In the genomic region with DNA sequence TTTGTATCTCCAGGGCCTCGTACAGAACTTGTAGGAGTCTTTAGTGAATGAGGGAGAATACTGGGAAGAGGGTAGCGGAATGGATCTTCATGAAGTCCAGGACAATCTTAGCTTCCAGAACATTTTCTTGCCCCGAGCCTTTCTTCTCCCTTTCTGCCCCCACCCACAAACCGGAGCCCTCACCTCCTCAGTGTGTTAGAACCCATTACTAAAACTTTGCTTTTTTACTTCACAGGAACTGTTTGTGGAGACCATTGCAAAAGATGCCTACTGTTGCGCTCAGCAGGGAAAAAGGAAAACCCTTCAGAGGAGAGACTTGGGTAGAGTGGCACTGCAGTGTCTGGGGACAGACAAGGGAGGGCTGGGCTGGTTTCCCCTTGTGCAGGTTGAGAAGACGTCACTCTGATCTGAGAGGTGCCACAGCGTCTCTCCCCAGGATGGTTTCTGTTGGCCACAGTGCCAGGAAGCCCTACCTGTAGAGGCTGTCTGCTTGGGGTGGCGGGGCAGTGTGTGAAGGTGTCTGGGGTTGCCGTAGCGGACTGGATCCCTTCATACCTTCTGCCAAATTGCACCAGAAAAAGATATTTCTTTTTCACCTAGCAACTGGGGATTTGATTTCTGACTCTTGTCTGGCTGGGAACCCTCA, we compare ENCODE assay signal across 8 cellular contexts. TPM values are rescaled to one million over a fixed set of nuclear protein-coding genes. Genes with fewer than 3 reads are reported as not detected.
DNase-seq lines count a peak whose midpoint lies in the region; ATAC-seq and TF ChIP-seq lines count a peak whose summit lies in the region.

No MANE protein-coding gene starts in this region.

- H4K20me1 ChIP-seq in smooth muscle cell (ENCODE audit: low read depth) = no peaks in the 10 kb centered on the region

- H3K27me3 ChIP-seq in HL-60 (ENCODE audit: insufficient read depth, poor library complexity, severe bottlenecking) = no peaks in the 10 kb centered on the region
- H3K27me3 ChIP-seq in smooth muscle cell (ENCODE audit: low read depth) = no peaks in the 10 kb centered on the region

- no peaks in the 10 kb centered on the region for H3K79me2 ChIP-seq in smooth muscle cell (ENCODE audit: low read depth)

- peaks cover 6% of the 10 kb centered on the region for H3K4me1 ChIP-seq in smooth muscle cell (ENCODE audit: low read depth)

- H2AFZ ChIP-seq in smooth muscle cell (ENCODE audit: low read depth) = peak overlapping the region; percentile 84

- H3K9ac ChIP-seq in smooth muscle cell (ENCODE audit: low read depth) = no peak overlapping the region

- TF ChIP-seq CTCF in HL-60 (IDR thresholded peaks at IDR 0.05; ENCODE audit: insufficient read depth, low read length) = no peak
- TF ChIP-seq CTCF in WI38 (IDR thresholded peaks at IDR 0.05; ENCODE audit: low read depth, low read length) = no peak
- no peak for TF ChIP-seq CTCF in fibroblast of villous mesenchyme (IDR thresholded peaks at IDR 0.05; ENCODE audit: insufficient read depth, low read depth, low read length)
- TF ChIP-seq CTCF in smooth muscle cell (IDR thresholded peaks at IDR 0.05; ENCODE audit: borderline replicate concordance, insufficient read depth, poor library complexity, severe bottlenecking) = no peak

- peaks cover 6% of the 10 kb centered on the region for H3K36me3 ChIP-seq in smooth muscle cell (ENCODE audit: low read depth)

- peak overlapping the region; percentile 95 for H3K27ac ChIP-seq in HL-60 (replicated peaks)
- peak overlapping the region; percentile 92 for H3K27ac ChIP-seq in smooth muscle cell (ENCODE audit: low read depth)

- peak overlapping the region; percentile 85 for H3K4me2 ChIP-seq in smooth muscle cell

- ATAC-seq in HG03571 (IDR thresholded peaks at IDR 0.05; ENCODE audit: unreplicated experiment) = no peak

- WGBS in smooth muscle cell (ENCODE audit: low lambda C conversion rate) = 91% methylated on average over 10 of the region's 10 CpGs

- DNase-seq in HL-60 (ENCODE audit: low read depth in 1 of 2, low spot score in 1 of 2) (no peak), fibroblast of villous mesenchyme (ENCODE audit: low read depth) (no peak), smooth muscle cell (lab: John Stamatoyannopoulos, UW; ENCODE audit: unreplicated experiment) (no peak), CD1c-positive myeloid dendritic cell (ENCODE audit: extremely low spot score) (no peak), islet precursor cell (no peak), DMS79 (lab: John Stamatoyannopoulos, UW) (no peak)

- no peaks in the 10 kb centered on the region for H3F3A ChIP-seq in smooth muscle cell (ENCODE audit: low read depth)

- H3K9me3 ChIP-seq in smooth muscle cell (replicated peaks; ENCODE audit: low read depth) = no peaks in the 10 kb centered on the region

- H3K4me3 ChIP-seq in HL-60 (replicated peaks; ENCODE audit: insufficient read depth, low read length) (peak overlapping the region; percentile 47), WI38 (ENCODE audit: low read depth, low read length) (peak overlapping the region; percentile 65), fibroblast of villous mesenchyme (ENCODE audit: low read depth, low read length) (peak overlapping the region; percentile 77), smooth muscle cell (peak overlapping the region; percentile 75)

RNA-seq across cellular contexts. Expression of a gene that starts 0.8 kb away (rescaled TPM):
- total RNA-seq in fibroblast of villous mesenchyme (20.7 and 23.5 TPM in 2 replicates), smooth muscle cell (21.5 and 30.7 TPM in 2 replicates)
- 149 and 168 TPM in 2 replicates for polyA plus RNA-seq in smooth muscle cell
